Comparison of ENCODE assay signal across 17 cellular contexts in the genomic region with DNA sequence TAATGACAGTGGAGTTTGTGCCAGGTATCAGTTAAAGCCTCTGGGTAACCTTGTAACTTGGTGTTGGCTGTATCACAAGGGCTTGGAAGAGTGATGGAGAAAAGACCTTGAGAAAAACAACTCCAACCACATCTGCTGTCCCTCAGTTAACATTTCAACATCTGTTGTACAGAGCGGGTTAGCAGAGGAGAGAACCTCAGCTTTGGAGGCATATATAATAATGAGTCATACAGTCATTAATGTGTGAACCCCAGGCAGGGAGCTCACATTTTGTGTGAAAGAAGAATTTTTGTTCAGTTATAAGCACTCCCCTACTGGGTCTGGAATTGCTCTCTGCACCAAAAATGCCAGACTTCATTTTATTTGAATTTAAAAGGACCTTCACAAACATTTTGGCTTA.
DNase-seq lines count a peak whose midpoint lies in the region; ATAC-seq, FAIRE-seq and TF ChIP-seq lines count a peak whose summit lies in the region.
"Had no signal": no experiment of that assay in that cellular context is flagged by ENCODE, and none has a peak within 500 bp of the region (broad histone marks: within the 10 kb centered on the region; RNA-seq: fewer than 3 reads in every experiment).

No MANE protein-coding gene starts in this region.

- H3K4me1 Mint-ChIP-seq in CD8-positive, alpha-beta T cell (ENCODE audit: low read depth): no peaks in the 10 kb centered on the region

- no peaks in the 10 kb centered on the region for H4K20me1 ChIP-seq in GM12878 (ENCODE audit: control insufficient read depth, insufficient read depth)
- H4K20me1 ChIP-seq: BLaER1 treated with 17β-estradiol and CSF1 and Interleukin-3, amounts not matched to agents 10 nM and 100 nM had no signal

- WGBS in GM12878 (ENCODE audit: insufficient coverage, insufficient replicate concordance, low lambda C conversion rate, missing lambda C conversion rate): 0% methylated on average over 1 of the region's 1 CpG

- H3K27me3 ChIP-seq in GM12878 (replicated peaks in 1 of 2; ENCODE audit: control insufficient read depth in 2 of 2, insufficient read depth in 2 of 2, low read length in 1 of 2): no peaks in the 10 kb centered on the region
- H3K27me3 ChIP-seq in CD8-positive, alpha-beta T cell (ENCODE audit: insufficient read depth, low read length): no peaks in the 10 kb centered on the region
- H3K27me3 ChIP-seq: BLaER1 treated with 17β-estradiol and CSF1 and Interleukin-3, amounts not matched to agents 10 nM and 100 nM had no signal

- POLR2A ChIA-PET in GM12878 (lab: Charles Lee): no interaction called here
- POLR2A ChIA-PET in CD8-positive, alpha-beta T cell (lab: Charles Lee): no interaction called here

- CTCF ChIA-PET in GM12878 (lab: Yijun Ruan, JAX): no interaction called here
- CTCF ChIA-PET in CD8-positive, alpha-beta T cell (lab: Charles Lee): interaction anchor here (0.6 kb wide), 1 partner anchor 284 kb away, joined by 3 read pairs; no protein-coding TSS in a partner anchor

- no peaks in the 10 kb centered on the region for H3K36me3 Mint-ChIP-seq in CD8-positive, alpha-beta T cell

- DNase-seq in LHCN-M2 (ENCODE audit: low read depth) (peak; percentile 63), GM12878 (ENCODE audit: low read depth, low spot score) (no peak), myocyte (ENCODE audit: low read depth) (peak; percentile 35), NCI-H2029 (lab: John Stamatoyannopoulos, UW) (no peak), LoVo (ENCODE audit: low spot score) (no peak), OCI-M1 (lab: John Stamatoyannopoulos, UW) (no peak)
- DNase-seq in CD8-positive, alpha-beta T cell: no peak
- DNase-seq: HFFc6, NCI-H1436, NCI-H2081, NCI-H524, SIG-M5 had no signal

- no peak for TF ChIP-seq RAD21 in GM12878 (IDR thresholded peaks at IDR 0.05; ENCODE audit: insufficient read depth, low read depth, low read length)

- no peak overlapping the region for H3K4me3 Mint-ChIP-seq in CD8-positive, alpha-beta T cell
- H3K4me3 Mint-ChIP-seq: HFFc6 had no signal

- no peaks in the 10 kb centered on the region for H3K9me3 Mint-ChIP-seq in CD8-positive, alpha-beta T cell

- H3K9me3 ChIP-seq in GM12878 (replicated peaks; ENCODE audit: control insufficient read depth, insufficient read depth, low read length): no peaks in the 10 kb centered on the region
- no peaks in the 10 kb centered on the region for H3K9me3 ChIP-seq in CD8-positive, alpha-beta T cell (ENCODE audit: low read length)
- H3K9me3 ChIP-seq: BLaER1 treated with 17β-estradiol and CSF1 and Interleukin-3, amounts not matched to agents 10 nM and 100 nM had no signal

- in situ Hi-C loops in GM12878 (cut with MboI): no loop called here

- no peak overlapping the region for H3K4me2 ChIP-seq in GM12878 (ENCODE audit: control insufficient read depth, insufficient read depth)
- H3K4me2 ChIP-seq: BLaER1 treated with 17β-estradiol and CSF1 and Interleukin-3, amounts not matched to agents 10 nM and 100 nM; KMS-11 had no signal

- intact Hi-C loops in GM12878 (cut with micrococcal nuclease; ENCODE audit: unreplicated experiment): no loop called here
- intact Hi-C loops in CD8-positive, alpha-beta T cell (cut with DNase I, micrococcal nuclease): no loop called here

- BruUV-seq in GM12878 (replicated peaks; lab: Mats Ljungman, UMichigan): no TSS peak

- H3K27ac Mint-ChIP-seq in CD8-positive, alpha-beta T cell: no peak overlapping the region
- H3K27ac Mint-ChIP-seq: HFFc6 had no signal

- TF ChIP-seq EP300 in GM12878 (IDR thresholded peaks at IDR 0.05; ENCODE audit: borderline replicate concordance in 1 of 2, control insufficient read depth in 1 of 2, low read depth in 2 of 2, low read length in 2 of 2): no peak

- no peak overlapping the region for H3K27ac ChIP-seq in GM12878 (ENCODE audit: control insufficient read depth, insufficient read depth)
- no peak overlapping the region for H3K27ac ChIP-seq in CD8-positive, alpha-beta T cell (ENCODE audit: low read depth, low read length)
- H3K27ac ChIP-seq: BLaER1 treated with 17β-estradiol and CSF1 and Interleukin-3, amounts not matched to agents 10 nM and 100 nM; KMS-11 had no signal

- RAD21 ChIA-PET in GM12878 (lab: Charles Lee; ENCODE audit: unreplicated experiment): no interaction called here

- peak; percentile 69 for ATAC-seq in GM18868 (IDR thresholded peaks at IDR 0.05; ENCODE audit: unreplicated experiment)
- ATAC-seq in GM12878: peak; percentile 69
- no peak for ATAC-seq in CD8-positive, alpha-beta T cell
- ATAC-seq: HepG2 had no signal

- H3K36me3 ChIP-seq in GM12878 (ENCODE audit: control insufficient read depth in 2 of 2, insufficient read depth in 2 of 2, low read length in 1 of 2): no peaks in the 10 kb centered on the region
- no peaks in the 10 kb centered on the region for H3K36me3 ChIP-seq in CD8-positive, alpha-beta T cell (ENCODE audit: insufficient read depth, low read length)
- H3K36me3 ChIP-seq: BLaER1 treated with 17β-estradiol and CSF1 and Interleukin-3, amounts not matched to agents 10 nM and 100 nM had no signal

- SMC1A ChIA-PET in GM12878 (lab: Charles Lee; ENCODE audit: uncharacterized antibody, unreplicated experiment): no interaction called here

- no peak overlapping the region for H3K9ac ChIP-seq in GM12878 (ENCODE audit: control insufficient read depth, insufficient read depth, low read length)
- H3K9ac ChIP-seq: BLaER1 treated with 17β-estradiol and CSF1 and Interleukin-3, amounts not matched to agents 10 nM and 100 nM; KMS-11 had no signal

- no peak for FAIRE-seq in GM12878 (lab: Jason Lieb, UNC)
- FAIRE-seq: GM12891, HepG2 had no signal

- H3K79me2 ChIP-seq in GM12878 (ENCODE audit: control insufficient read depth, insufficient read depth, low read length): no peaks in the 10 kb centered on the region

- no peak overlapping the region for H3K4me3 ChIP-seq in GM12878
- no peak overlapping the region for H3K4me3 ChIP-seq in CD8-positive, alpha-beta T cell (ENCODE audit: low read depth, low read length)
- H3K4me3 ChIP-seq: BLaER1 treated with 17β-estradiol and CSF1 and Interleukin-3, amounts not matched to agents 10 nM and 100 nM had no signal

- TF ChIP-seq POLR2A in GM12878 (IDR thresholded peaks at IDR 0.05; ENCODE audit: low read depth, low read length): no peak

- no peaks in the 10 kb centered on the region for H3K4me1 ChIP-seq in GM12878 (ENCODE audit: control insufficient read depth, insufficient read depth, low read length)
- no peaks in the 10 kb centered on the region for H3K4me1 ChIP-seq in CD8-positive, alpha-beta T cell (ENCODE audit: insufficient read depth, low read length)
- H3K4me1 ChIP-seq: BLaER1 treated with 17β-estradiol and CSF1 and Interleukin-3, amounts not matched to agents 10 nM and 100 nM had no signal

- no peaks in the 10 kb centered on the region for H3K27me3 Mint-ChIP-seq in CD8-positive, alpha-beta T cell (ENCODE audit: low read depth)

- no peak overlapping the region for H2AFZ ChIP-seq in GM12878 (ENCODE audit: control insufficient read depth, low read depth, low read length)

- TF ChIP-seq CTCF in GM12878 (IDR thresholded peaks at IDR 0.05 in 2 of 3, conservative IDR thresholded peaks at IDR 0.05 in 1 of 3; ENCODE audit: control insufficient read depth in 2 of 3, extremely low read depth in 1 of 3, insufficient read depth in 1 of 3, low read depth in 3 of 3, low read length in 3 of 3): no peak
- no peak for TF ChIP-seq CTCF in CD8-positive, alpha-beta T cell (IDR thresholded peaks at IDR 0.05)

TF ChIP-seq in GM12878, 131 proteins besides CTCF, POLR2A, EP300 and RAD21 (continues in another document):
- TF ChIP-seq KAT2A (conservative IDR thresholded peaks at IDR 0.05; ENCODE audit: control insufficient read depth, low read depth, low read length) (no peak), TCF12 (IDR thresholded peaks at IDR 0.05; ENCODE audit: low read depth, low read length) (no peak), ZSCAN29 (IDR thresholded peaks at IDR 0.05) (no peak), SREBF2 (IDR thresholded peaks at IDR 0.05; ENCODE audit: low read length) (no peak), ATF7 (IDR thresholded peaks at IDR 0.05; ENCODE audit: low read depth) (no peak), TCF7 (IDR thresholded peaks at IDR 0.05; ENCODE audit: borderline replicate concordance) (no peak), JUND (IDR thresholded peaks at IDR 0.05; ENCODE audit: low read depth, low read length) (no peak), BACH1 (IDR thresholded peaks at IDR 0.05; ENCODE audit: borderline replicate concordance) (no peak), IRF3 (IDR thresholded peaks at IDR 0.05) (no peak)
- TF ChIP-seq, protein P1, sequence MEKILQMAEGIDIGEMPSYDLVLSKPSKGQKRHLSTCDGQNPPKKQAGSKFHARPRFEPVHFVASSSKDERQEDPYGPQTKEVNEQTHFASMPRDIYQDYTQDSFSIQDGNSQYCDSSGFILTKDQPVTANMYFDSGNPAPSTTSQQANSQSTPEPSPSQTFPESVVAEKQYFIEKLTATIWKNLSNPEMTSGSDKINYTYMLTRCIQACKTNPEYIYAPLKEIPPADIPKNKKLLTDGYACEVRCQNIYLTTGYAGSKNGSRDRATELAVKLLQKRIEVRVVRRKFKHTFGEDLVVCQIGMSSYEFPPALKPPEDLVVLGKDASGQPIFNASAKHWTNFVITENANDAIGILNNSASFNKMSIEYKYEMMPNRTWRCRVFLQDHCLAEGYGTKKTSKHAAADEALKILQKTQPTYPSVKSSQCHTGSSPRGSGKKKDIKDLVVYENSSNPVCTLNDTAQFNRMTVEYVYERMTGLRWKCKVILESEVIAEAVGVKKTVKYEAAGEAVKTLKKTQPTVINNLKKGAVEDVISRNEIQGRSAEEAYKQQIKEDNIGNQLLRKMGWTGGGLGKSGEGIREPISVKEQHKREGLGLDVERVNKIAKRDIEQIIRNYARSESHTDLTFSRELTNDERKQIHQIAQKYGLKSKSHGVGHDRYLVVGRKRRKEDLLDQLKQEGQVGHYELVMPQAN (conservative IDR thresholded peaks at IDR 0.05): no peak

Comparison
In these comparisons a context has a peak if more than half of its experiments do, and no peak if none do; other contexts are left out.
1. DNase-seq: peak in LHCN-M2 (single experiment) and myocyte (single experiment); none in GM12878 (single experiment), NCI-H2029 (single experiment), LoVo (single experiment), CD8-positive, alpha-beta T cell (0 of 7) and OCI-M1 (single experiment).